In the genomic region with DNA sequence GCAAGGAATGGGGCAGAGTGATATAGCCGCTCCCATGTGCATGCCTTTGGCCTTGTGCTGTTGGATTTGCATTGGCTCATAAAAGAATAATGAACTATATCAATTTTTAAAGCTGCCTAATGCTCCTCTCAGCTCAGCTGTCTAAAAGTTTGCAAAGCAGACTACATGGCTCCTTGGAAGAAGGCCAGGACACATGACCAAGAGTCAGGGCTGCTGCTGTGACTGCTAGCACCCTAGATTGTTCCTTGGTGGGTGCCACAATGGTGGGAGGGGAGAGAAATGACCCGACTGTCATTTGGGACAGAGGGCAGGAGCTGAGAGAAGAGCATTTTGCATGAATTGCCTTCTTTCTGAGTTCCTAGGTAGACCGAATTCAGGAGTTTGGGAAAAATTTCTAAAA, we compare ENCODE assay signal across 14 cellular contexts.
DNase-seq lines count a peak whose midpoint lies in the region; ATAC-seq, FAIRE-seq and TF ChIP-seq lines count a peak whose summit lies in the region.
"Had no signal": no experiment of that assay in that cellular context is flagged by ENCODE, and none has a peak within 500 bp of the region (broad histone marks: within the 10 kb centered on the region; RNA-seq: fewer than 3 reads in every experiment).

No MANE protein-coding gene starts in this region.

- H2AFZ ChIP-seq in Loucy (ENCODE audit: low read length) = no peak overlapping the region
- H2AFZ ChIP-seq in SU-DHL-6 (ENCODE audit: low read depth, low read length, severe bottlenecking) = peak overlapping the region; percentile 32
- no peak overlapping the region for H2AFZ ChIP-seq in H1 (ENCODE audit: low read length)
- H2AFZ ChIP-seq in PC-3 (ENCODE audit: low read length) = no peak overlapping the region

- H2BK20ac ChIP-seq in H1 (ENCODE audit: low read length) = no peak overlapping the region

- H3K27ac ChIP-seq in SU-DHL-6 (ENCODE audit: low read depth, low read length) = no peak overlapping the region
- no peak overlapping the region for H3K27ac ChIP-seq in H1 (ENCODE audit: low read depth, low read length)
- no peak overlapping the region for H3K27ac ChIP-seq in PC-3 (ENCODE audit: low read length)
- H3K27ac ChIP-seq: BLaER1 treated with 17β-estradiol and CSF1 and Interleukin-3, amounts not matched to agents 10 nM and 100 nM had no signal

- no peak overlapping the region for H3K4ac ChIP-seq in H1 (replicated peaks; ENCODE audit: insufficient read length, low read depth, low read length)

- H3K9ac ChIP-seq in Loucy (ENCODE audit: low read depth, low read length, poor library complexity, severe bottlenecking) = peak overlapping the region; percentile 18
- H3K9ac ChIP-seq in SU-DHL-6 (ENCODE audit: low read length) = no peak overlapping the region
- H3K9ac ChIP-seq in H1 (replicated peaks in 1 of 4; ENCODE audit: extremely low read depth in 1 of 4, low read depth in 3 of 4, low read length in 3 of 4) = no peak overlapping the region
- H3K9ac ChIP-seq in PC-3 (ENCODE audit: low read length) = no peak overlapping the region
- H3K9ac ChIP-seq: BLaER1 treated with 17β-estradiol and CSF1 and Interleukin-3, amounts not matched to agents 10 nM and 100 nM had no signal

- no peaks in the 10 kb centered on the region for H3K27me3 ChIP-seq in Loucy (ENCODE audit: insufficient read depth, low read length, poor library complexity, severe bottlenecking)
- no peaks in the 10 kb centered on the region for H3K27me3 ChIP-seq in SU-DHL-6 (ENCODE audit: low read length)
- no peaks in the 10 kb centered on the region for H3K27me3 ChIP-seq in H1 (replicated peaks in 1 of 4; ENCODE audit: control insufficient read depth in 3 of 4, extremely low read depth in 1 of 4, insufficient read depth in 3 of 4, low read length in 3 of 4)
- H3K27me3 ChIP-seq in PC-3 (ENCODE audit: low read length) = no peaks in the 10 kb centered on the region
- H3K27me3 ChIP-seq: BE2C; BLaER1 treated with 17β-estradiol and CSF1 and Interleukin-3, amounts not matched to agents 10 nM and 100 nM had no signal

- no peak for TF ChIP-seq RAD21 in H1 (IDR thresholded peaks at IDR 0.05 in 1 of 2, conservative IDR thresholded peaks at IDR 0.05 in 1 of 2; ENCODE audit: low read depth in 2 of 2, low read length in 2 of 2)

- H3K18ac ChIP-seq in H1 (ENCODE audit: extremely low read depth, low read length) = no peak overlapping the region

- no peak overlapping the region for H3K14ac ChIP-seq in H1 (ENCODE audit: insufficient read length)

- H2BK120ac ChIP-seq in H1 (replicated peaks; ENCODE audit: low read depth, low read length) = no peak overlapping the region

- H3K23ac ChIP-seq in H1 (ENCODE audit: insufficient read length) = no peak overlapping the region

- peak overlapping the region; percentile 64 for H4K8ac ChIP-seq in H1 (ENCODE audit: extremely low read depth, insufficient read depth, low read length)

- ATAC-seq in GM21786 (IDR thresholded peaks at IDR 0.05; ENCODE audit: unreplicated experiment) (no peak), PC-3 (no peak)

- H3K23me2 ChIP-seq in H1 (ENCODE audit: low read depth, low read length) = no peaks in the 10 kb centered on the region

- H3K9me3 ChIP-seq in Loucy (ENCODE audit: insufficient read depth, low read depth, low read length) = no peaks in the 10 kb centered on the region
- no peaks in the 10 kb centered on the region for H3K9me3 ChIP-seq in SU-DHL-6 (ENCODE audit: insufficient read depth, low read length)
- H3K9me3 ChIP-seq in H1 (ENCODE audit: insufficient read depth in 2 of 2, low read depth in 1 of 2, low read length in 1 of 2) = no peaks in the 10 kb centered on the region
- no peaks in the 10 kb centered on the region for H3K9me3 ChIP-seq in PC-3 (ENCODE audit: low read length)
- H3K9me3 ChIP-seq: BE2C had no signal

- H3K9me2 ChIP-seq in Loucy (replicated peaks; ENCODE audit: low read depth, low read length) (no peaks in the 10 kb centered on the region), SU-DHL-6 (replicated peaks; ENCODE audit: insufficient read depth, low read length) (no peaks in the 10 kb centered on the region), PC-3 (replicated peaks; ENCODE audit: low read length) (no peaks in the 10 kb centered on the region)

- no peak for FAIRE-seq in H1 (lab: Jason Lieb, UNC)
- FAIRE-seq: D721Med had no signal

- H4K20me1 ChIP-seq in Loucy (ENCODE audit: insufficient read depth, low read length, poor library complexity, severe bottlenecking) (no peaks in the 10 kb centered on the region), SU-DHL-6 (ENCODE audit: low read depth, low read length) (no peaks in the 10 kb centered on the region), H1 (replicated peaks in 1 of 2; ENCODE audit: control insufficient read depth in 1 of 2, insufficient read depth in 2 of 2, low read length in 2 of 2) (no peaks in the 10 kb centered on the region), PC-3 (ENCODE audit: low read length) (no peaks in the 10 kb centered on the region)
- H4K20me1 ChIP-seq: BLaER1 treated with 17β-estradiol and CSF1 and Interleukin-3, amounts not matched to agents 10 nM and 100 nM had no signal

- H3K36me3 ChIP-seq in Loucy (ENCODE audit: insufficient read depth, low read length) (no peaks in the 10 kb centered on the region), SU-DHL-6 (ENCODE audit: low read length) (no peaks in the 10 kb centered on the region), H1 (ENCODE audit: control insufficient read depth in 2 of 4, insufficient read depth in 4 of 4, low read length in 3 of 4) (no peaks in the 10 kb centered on the region), PC-3 (ENCODE audit: low read depth, low read length) (no peaks in the 10 kb centered on the region)
- H3K36me3 ChIP-seq: BE2C; BLaER1 treated with 17β-estradiol and CSF1 and Interleukin-3, amounts not matched to agents 10 nM and 100 nM had no signal

- WGBS in H1 (ENCODE audit: extremely low coverage in 1 of 2, insufficient coverage in 1 of 2, insufficient read length in 1 of 2, insufficient replicate concordance in 2 of 2, low coverage in 1 of 2, low lambda C conversion rate in 2 of 2, missing lambda C conversion rate in 1 of 2), 2 experiments = 75% methylated on average over 3 of the region's 3 CpGs; no CpG with 5 or more reads in 1 of the 2 experiments

- H3K4me3 ChIP-seq in Loucy (ENCODE audit: low read length, poor library complexity, severe bottlenecking) (no peak overlapping the region), SU-DHL-6 (ENCODE audit: insufficient read depth, low read length, poor library complexity, severe bottlenecking) (no peak overlapping the region), H1 (ENCODE audit: extremely low read depth in 1 of 4, insufficient read depth in 2 of 4, low read depth in 3 of 4, low read length in 4 of 4) (no peak overlapping the region), PC-3 (ENCODE audit: low read length) (no peak overlapping the region)
- H3K4me3 ChIP-seq: BLaER1 treated with 17β-estradiol and CSF1 and Interleukin-3, amounts not matched to agents 10 nM and 100 nM had no signal

- no peak overlapping the region for H3K56ac ChIP-seq in H1 (replicated peaks; ENCODE audit: insufficient read length, low read depth, low read length)

- TF ChIP-seq CTCF in Loucy (conservative IDR thresholded peaks at IDR 0.05; ENCODE audit: low read length) (no peak), SU-DHL-6 (IDR thresholded peaks at IDR 0.05; ENCODE audit: insufficient read depth, low read length, poor library complexity, severe bottlenecking) (no peak), H1 (IDR thresholded peaks at IDR 0.05; ENCODE audit: control extremely low read depth in 1 of 3, insufficient read depth in 1 of 3, low read depth in 1 of 3, low read length in 3 of 3) (no peak), PC-3 (conservative IDR thresholded peaks at IDR 0.05; ENCODE audit: low read depth, low read length) (no peak)

- TF ChIP-seq EP300 in H1 (IDR thresholded peaks at IDR 0.05; ENCODE audit: borderline replicate concordance in 1 of 2, low read depth in 2 of 2, low read length in 2 of 2) = no peak

- no peaks in the 10 kb centered on the region for H3K79me1 ChIP-seq in H1 (ENCODE audit: low read depth, low read length)

- no peak overlapping the region for H2BK5ac ChIP-seq in H1 (ENCODE audit: low read depth, low read length)

- no peak overlapping the region for H4K5ac ChIP-seq in H1 (ENCODE audit: insufficient read length, low read depth, low read length)

- no peak overlapping the region for H2BK15ac ChIP-seq in H1 (ENCODE audit: low read length)

- intact Hi-C loops in PC-3 (cut with micrococcal nuclease) = no loop called here

- H3K4me1 ChIP-seq in Loucy (ENCODE audit: insufficient read depth, low read length, poor library complexity, severe bottlenecking) (peaks cover 45% of the 10 kb centered on the region), H1 (replicated peaks in 1 of 4; ENCODE audit: control insufficient read depth in 3 of 4, insufficient read depth in 4 of 4, low read length in 3 of 4) (no peaks in the 10 kb centered on the region), PC-3 (ENCODE audit: insufficient read depth, low read length) (no peaks in the 10 kb centered on the region)
- H3K4me1 ChIP-seq: BE2C had no signal

- CTCF ChIA-PET in H1 (lab: Charles Lee; ENCODE audit: partially characterized antibody) (interaction anchor here (0.7 to 4.3 kb wide), 34 partner anchors 16 to 1161 kb away, joined by 3 to 24 read pairs (median 4); no protein-coding TSS in a partner anchor), PC-3 (lab: Charles Lee) (no interaction called here)

- H3K79me2 ChIP-seq in Loucy (ENCODE audit: insufficient read depth, low read length) (no peaks in the 10 kb centered on the region), SU-DHL-6 (ENCODE audit: insufficient read depth, low read length) (no peaks in the 10 kb centered on the region), H1 (ENCODE audit: control insufficient read depth in 1 of 2, insufficient read depth in 2 of 2, low read length in 2 of 2) (no peaks in the 10 kb centered on the region), PC-3 (ENCODE audit: low read length) (no peaks in the 10 kb centered on the region)

- H2AK5ac ChIP-seq in H1 (ENCODE audit: low read depth, low read length) = no peak overlapping the region

- TF ChIP-seq POLR2A in H1 (IDR thresholded peaks at IDR 0.05; ENCODE audit: control extremely low read depth in 1 of 2, low read depth in 2 of 2, low read length in 2 of 2) = no peak

- H4K91ac ChIP-seq in H1 (replicated peaks; ENCODE audit: insufficient read length, low read length) = no peak overlapping the region

- H3K4me2 ChIP-seq in Loucy (ENCODE audit: low read depth, low read length, poor library complexity, severe bottlenecking) (no peak overlapping the region), SU-DHL-6 (ENCODE audit: low read depth, low read length, poor library complexity, severe bottlenecking) (no peak overlapping the region), H1 (ENCODE audit: insufficient read depth in 1 of 2, low read depth in 2 of 2, low read length in 2 of 2) (no peak overlapping the region), PC-3 (ENCODE audit: low read length) (no peak overlapping the region)

- H3F3A ChIP-seq in Loucy (ENCODE audit: low read depth) (no peaks in the 10 kb centered on the region), SU-DHL-6 (ENCODE audit: insufficient read depth) (peaks cover 3% of the 10 kb centered on the region; the same call in 1 of the 2 replicates), PC-3 (ENCODE audit: low read length, unreplicated experiment) (no peaks in the 10 kb centered on the region)

- POLR2A ChIA-PET in H1 (lab: Charles Lee; ENCODE audit: partially characterized antibody) = no interaction called here
- POLR2A ChIA-PET in PC-3 (lab: Charles Lee; ENCODE audit: unreplicated experiment) = no interaction called here

- no peak for DNase-seq in H1 (ENCODE audit: low read depth in 1 of 2, low spot score in 2 of 2)
- no peak for DNase-seq in anterior cingulate cortex (lab: John Stamatoyannopoulos, UW)
- DNase-seq in PC-3 = no peak
- DNase-seq: CD4-positive, alpha-beta T cell; CD8-positive, alpha-beta memory T cell; DMS 273 treated with DMSO at 0.1 percent for 48 hours; DMS79; GOT3 had no signal

- no TSS peak for BruUV-seq in PC-3 (replicated peaks; lab: Mats Ljungman, UMichigan)

- H2BK12ac ChIP-seq in H1 (ENCODE audit: low read depth, low read length) = no peak overlapping the region
